ENCODE assay signal across 16 cellular contexts in genomic region chr14:76829650-76830421, GRCh38. TPM values are rescaled to one million over a fixed set of nuclear protein-coding genes. Genes with fewer than 3 reads are reported as not detected.
A peak's percentile ranks its signal among the peaks of the same experiment; 100 is the strongest.
DNase-seq lines count a peak whose midpoint lies in the region; ATAC-seq and TF ChIP-seq lines count a peak whose summit lies in the region.
"Had no signal": no experiment of that assay in that cellular context is flagged by ENCODE, and none has a peak within 500 bp of the region (broad histone marks: within the 10 kb centered on the region; RNA-seq: fewer than 3 reads in every experiment).

No MANE protein-coding gene starts in this region.

- no peaks in the 10 kb centered on the region for H3K9me3 Mint-ChIP-seq in activated naive CD8-positive, alpha-beta T cell treated with anti-CD3 and anti-CD28 coated beads, Interleukin-2, amount 50 U/mL, for 24 hours
- H3K9me3 Mint-ChIP-seq: activated naive CD4-positive, alpha-beta T cell treated with anti-CD3 and anti-CD28 coated beads, Interleukin-2, amount 50 U/mL, for 72 hours; nephron had no signal

- peaks cover 1% of the 10 kb centered on the region for H3K27me3 Mint-ChIP-seq in activated naive CD8-positive, alpha-beta T cell treated with anti-CD3 and anti-CD28 coated beads, Interleukin-2, amount 50 U/mL, for 24 hours

- no peak overlapping the region for H3K27ac Mint-ChIP-seq in activated naive CD8-positive, alpha-beta T cell treated with anti-CD3 and anti-CD28 coated beads, Interleukin-2, amount 50 U/mL, for 24 hours
- H3K27ac Mint-ChIP-seq: activated naive CD4-positive, alpha-beta T cell treated with anti-CD3 and anti-CD28 coated beads, Interleukin-2, amount 50 U/mL, for 72 hours had no signal

- H3K36me3 ChIP-seq in heart left ventricle (no peaks in the 10 kb centered on the region), PC-9 (ENCODE audit: low read depth) (no peaks in the 10 kb centered on the region)

- no peaks in the 10 kb centered on the region for H3K36me3 Mint-ChIP-seq in activated naive CD8-positive, alpha-beta T cell treated with anti-CD3 and anti-CD28 coated beads, Interleukin-2, amount 50 U/mL, for 24 hours (ENCODE audit: low read depth)
- H3K36me3 Mint-ChIP-seq: activated naive CD4-positive, alpha-beta T cell treated with anti-CD3 and anti-CD28 coated beads, Interleukin-2, amount 50 U/mL, for 72 hours had no signal

- ATAC-seq in heart left ventricle: peak in 3 of 4 donors; percentile 71 to 73 (median 72)
- ATAC-seq in HG02938 (IDR thresholded peaks at IDR 0.05; ENCODE audit: unreplicated experiment): no peak
- no peak for ATAC-seq in activated naive CD8-positive, alpha-beta T cell treated with anti-CD3 and anti-CD28 coated beads, Interleukin-2, amount 50 U/mL, for 24 hours
- ATAC-seq: activated naive CD4-positive, alpha-beta T cell treated with anti-CD3 and anti-CD28 coated beads, Interleukin-2, amount 50 U/mL, for 72 hours had no signal

- no peak for TF ChIP-seq POLR2A in heart left ventricle (IDR thresholded peaks at IDR 0.05)

- H3K9me3 ChIP-seq in heart left ventricle (peaks cover 0 to 2% (median 0%) of the 10 kb centered on the region in 12 donors), PC-9 (ENCODE audit: insufficient read depth, low read depth) (0 out of 2 replicates have a peak, but pooled peaks cover 5% of the 10 kb centered on the region)

- no peak overlapping the region for H3K4me3 Mint-ChIP-seq in activated naive CD8-positive, alpha-beta T cell treated with anti-CD3 and anti-CD28 coated beads, Interleukin-2, amount 50 U/mL, for 24 hours
- H3K4me3 Mint-ChIP-seq: nephron had no signal

- POLR2A ChIA-PET in PC-9 (lab: Charles Lee; ENCODE audit: unreplicated experiment): interaction anchor here (0.5 kb wide), 1 partner anchor 344 kb away, joined by 37 read pairs; no protein-coding TSS in a partner anchor

- CTCF ChIA-PET in PC-9 (lab: Charles Lee): no interaction called here

- intact Hi-C loops in heart left ventricle (cut with DNase I) (no loop called here), posterior cingulate gyrus (cut with DNase I) (loop anchor here (2.0 kb wide), 1 partner anchor 17 kb away; the partner anchor contains the start of gene ANGEL1), PC-9 (cut with micrococcal nuclease; ENCODE audit: unreplicated experiment) (no loop called here)

- H2AFZ ChIP-seq in PC-9: no peak overlapping the region

- TF ChIP-seq CTCF in heart left ventricle (IDR thresholded peaks at IDR 0.05) (no peak), PC-9 (conservative IDR thresholded peaks at IDR 0.05) (no peak)

- no peaks in the 10 kb centered on the region for H3K79me2 ChIP-seq in PC-9 (ENCODE audit: low read depth)

- H3K9me2 ChIP-seq in PC-9 (ENCODE audit: insufficient read depth): no peaks in the 10 kb centered on the region

- no TSS peak for BruUV-seq in PC-9 (replicated peaks; lab: Mats Ljungman, UMichigan)

- H3K4me3 ChIP-seq in heart left ventricle (no peak overlapping the region), PC-9 (no peak overlapping the region)

- H4K20me1 ChIP-seq in PC-9 (ENCODE audit: insufficient read depth): no peaks in the 10 kb centered on the region

- no peaks in the 10 kb centered on the region for H3F3A ChIP-seq in PC-9 (ENCODE audit: insufficient read depth, low read depth)

- 64 to 73% (median 67%) methylated on average over 7 of the region's 7 CpGs for WGBS in heart left ventricle, 4 donors

- H3K27me3 ChIP-seq in heart left ventricle (no peaks in the 10 kb centered on the region), PC-9 (ENCODE audit: insufficient read depth, low read depth) (peaks cover 97% of the 10 kb centered on the region)

- H3K4me1 Mint-ChIP-seq in activated naive CD8-positive, alpha-beta T cell treated with anti-CD3 and anti-CD28 coated beads, Interleukin-2, amount 50 U/mL, for 24 hours: no peaks in the 10 kb centered on the region

- no peak overlapping the region for H3K4me2 ChIP-seq in PC-9

- H3K4me1 ChIP-seq in heart left ventricle (peaks cover 0 to 48% (median 21%) of the 10 kb centered on the region in 12 donors), PC-9 (replicated peaks; ENCODE audit: insufficient read depth) (no peaks in the 10 kb centered on the region)

- DNase-seq in COLO829 (ENCODE audit: low spot score): peak; percentile 93
- DNase-seq in RPMI7951 (ENCODE audit: low read depth): peak; percentile 35
- DNase-seq in heart left ventricle: peak; percentile 72 to 87 (median 79)
- DNase-seq in posterior cingulate gyrus: peak; percentile 75 to 97 (median 88)
- no peak for DNase-seq in PC-9
- no peak for DNase-seq in activated naive CD8-positive, alpha-beta T cell treated with anti-CD3 and anti-CD28 coated beads, Interleukin-2, amount 50 U/mL, for 24 hours
- no peak for DNase-seq in EL
- DNase-seq: activated CD4-positive, alpha-beta T cell treated with anti-CD3 and anti-CD28 coated beads, Interleukin-2, amount 50 U/mL, for 48 hours; effector CD4-positive, alpha-beta T cell; NCI-H510A; T-helper 1 cell had no signal

- H3K27ac ChIP-seq in heart left ventricle (peak overlapping the region; percentile 40 to 84 (median 77)), PC-9 (no peak overlapping the region)
- H3K27ac ChIP-seq: C4-2B had no signal

RNA-seq across cellular contexts. Expression of gene LRRC74A, which starts 3.6 kb away (rescaled TPM):
- not detected in 2 replicates for total RNA-seq in RPMI7951 (2014; rRNA removed; shearing (Covaris generic))
- total RNA-seq in heart left ventricle (not detected), PC-9 (2021) (not detected in 2 replicates)
- not detected for polyA plus RNA-seq in heart left ventricle
- total RNA-seq: activated naive CD4-positive, alpha-beta T cell treated with anti-CD3 and anti-CD28 coated beads, Interleukin-2, amount 50 U/mL, for 72 hours; H4 had no signal

RNA-seq across cellular contexts. Expression of gene ANGEL1, which starts 17.2 kb away (rescaled TPM):
- total RNA-seq in RPMI7951 (2014; rRNA removed; shearing (Covaris generic)): 6.6 and 9.5 TPM in 2 replicates
- total RNA-seq in heart left ventricle: 10 to 100 TPM in 8 of 9 donors, 1 to 10 TPM in 1; 9.3 to 16.3 (median 13.8) TPM
- polyA plus RNA-seq in heart left ventricle: 10 to 100 TPM in 1 of 2 donors, 1 to 10 TPM in 1; 9.5 to 10.7 TPM
- 31.7 and 44.0 TPM in 2 replicates for total RNA-seq in PC-9 (2021)

Comparison
In these comparisons a context has a peak if more than half of its experiments do, and no peak if none do; other contexts are left out.
1. DNase-seq: peak in COLO829 (single experiment), RPMI7951 (single experiment), heart left ventricle (5 of 5) and posterior cingulate gyrus (10 of 10); none in PC-9 (0 of 2), activated naive CD8-positive, alpha-beta T cell treated with anti-CD3 and anti-CD28 coated beads, Interleukin-2, amount 50 U/mL, for 24 hours (single experiment) and EL (single experiment).
2. ATAC-seq: peak in heart left ventricle (3 of 4); none in HG02938 (single experiment) and activated naive CD8-positive, alpha-beta T cell treated with anti-CD3 and anti-CD28 coated beads, Interleukin-2, amount 50 U/mL, for 24 hours (single experiment).